ENCODE assay signal across 8 cellular contexts in the genomic region with DNA sequence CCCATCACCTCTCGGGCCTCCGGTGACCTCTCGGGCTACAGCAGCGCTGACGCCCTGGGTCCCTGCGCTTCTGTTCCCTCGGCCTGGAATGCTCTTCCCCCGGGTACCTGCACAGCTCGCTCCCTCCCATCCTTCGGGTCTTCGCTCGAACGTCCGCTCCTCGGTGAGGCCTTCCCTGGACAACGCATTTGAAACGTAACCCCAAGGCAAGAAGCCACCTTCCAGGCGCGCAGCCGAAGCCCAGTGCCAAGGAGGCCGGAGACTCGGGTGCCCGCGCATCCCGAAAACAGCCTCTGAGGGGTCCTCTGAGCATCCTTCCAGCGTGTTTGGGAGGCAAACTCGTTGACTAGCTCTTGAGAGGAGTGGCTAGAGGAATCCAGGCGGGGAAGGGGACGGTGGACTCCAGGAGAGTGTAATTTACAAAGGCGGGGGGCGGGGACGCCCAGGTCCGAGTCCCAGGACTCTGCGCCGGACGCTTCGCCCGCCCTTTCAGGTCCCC.
A peak's percentile ranks its signal among the peaks of the same experiment; 100 is the strongest.
DNase-seq lines count a peak whose midpoint lies in the region; ATAC-seq and TF ChIP-seq lines count a peak whose summit lies in the region.

No MANE protein-coding gene starts in this region.

- H3K27me3 ChIP-seq in HUES48 (ENCODE audit: control insufficient read depth, insufficient read depth, low read length) (peaks cover 53% of the 10 kb centered on the region), duodenal mucosa (ENCODE audit: control insufficient read depth in 1 of 2, insufficient read depth in 2 of 2, low read length in 2 of 2) (peaks cover 29% of the 10 kb centered on the region in 2 donors), muscle layer of colon (ENCODE audit: control insufficient read depth in 1 of 2, insufficient read depth in 2 of 2, low read length in 2 of 2) (peaks cover 20 to 31% of the 10 kb centered on the region in 2 donors), SJCRH30 (no peaks in the 10 kb centered on the region)

- DNase-seq in AG04449 (ENCODE audit: low read depth, low spot score), result no peak
- no peak for DNase-seq in NCI-H82 treated with DMSO at 0.1 percent for 48 hours (lab: John Stamatoyannopoulos, UW; ENCODE audit: unreplicated experiment)
- no peak for DNase-seq in SJCRH30
- no peak for DNase-seq in Ammon's horn (ENCODE audit: low spot score)

- H3K9me3 ChIP-seq in HUES48 (ENCODE audit: control insufficient read depth, insufficient read depth, low read length) (no peaks in the 10 kb centered on the region), duodenal mucosa (ENCODE audit: control insufficient read depth in 1 of 2, low read length in 2 of 2) (no peaks in the 10 kb centered on the region), muscle layer of colon (ENCODE audit: low read length) (no peaks in the 10 kb centered on the region), SJCRH30 (replicated peaks) (no peaks in the 10 kb centered on the region)

- peak overlapping the region; percentile 5; the same call in 1 of the 2 replicates for H3K9ac ChIP-seq in HUES48 (ENCODE audit: low read depth, low read length)
- no peak overlapping the region for H3K9ac ChIP-seq in duodenal mucosa (ENCODE audit: low read depth in 1 of 2, low read length in 2 of 2)
- no peak overlapping the region for H3K9ac ChIP-seq in muscle layer of colon (ENCODE audit: low read length)

- H3K27ac ChIP-seq in HUES48 (ENCODE audit: low read depth, low read length), result peak overlapping the region; percentile 74
- no peak overlapping the region for H3K27ac ChIP-seq in duodenal mucosa (ENCODE audit: low read depth, low read length)
- no peak overlapping the region for H3K27ac ChIP-seq in muscle layer of colon (ENCODE audit: low read depth, low read length)
- H3K27ac ChIP-seq in SJCRH30, result no peak overlapping the region

- POLR2A ChIA-PET in AG04449 (lab: Yijun Ruan, JAX), result interaction anchor here (0.6 kb wide), 1 partner anchor 9 kb away, joined by 3 read pairs; no protein-coding TSS in a partner anchor

- CTCF ChIA-PET in AG04449 (lab: Yijun Ruan, JAX), result interaction anchor here (0.8 to 3.7 kb wide), 11 partner anchors 21 to 1443 kb away, joined by 3 to 23 read pairs (median 3); no protein-coding TSS in a partner anchor

- H3K4me3 ChIP-seq in AG04449 (ENCODE audit: low read depth, low read length), result peak overlapping the region; percentile 84
- H3K4me3 ChIP-seq in HUES48 (ENCODE audit: low read depth, low read length), result peak overlapping the region; percentile 64
- H3K4me3 ChIP-seq in duodenal mucosa (ENCODE audit: low read depth in 1 of 2, low read length in 2 of 2), result peak overlapping the region; percentile 47 to 51
- peak overlapping the region; percentile 47 to 52 for H3K4me3 ChIP-seq in muscle layer of colon (ENCODE audit: low read depth in 1 of 2, low read length in 2 of 2)
- no peak overlapping the region for H3K4me3 ChIP-seq in SJCRH30

- no peaks in the 10 kb centered on the region for H3K36me3 ChIP-seq in HUES48 (ENCODE audit: control insufficient read depth, insufficient read depth, low read length)
- H3K36me3 ChIP-seq in duodenal mucosa (ENCODE audit: control insufficient read depth in 1 of 2, insufficient read depth in 2 of 2, low read length in 2 of 2), result no peaks in the 10 kb centered on the region
- no peaks in the 10 kb centered on the region for H3K36me3 ChIP-seq in muscle layer of colon (ENCODE audit: insufficient read depth, low read length)
- no peaks in the 10 kb centered on the region for H3K36me3 ChIP-seq in SJCRH30

- no peak for ATAC-seq in GM21717 (IDR thresholded peaks at IDR 0.05; ENCODE audit: unreplicated experiment)

- TF ChIP-seq CTCF in AG04449 (IDR thresholded peaks at IDR 0.05; ENCODE audit: insufficient read depth, low read length, missing control alignments), result no peak

- peaks cover 17% of the 10 kb centered on the region for H3K4me1 ChIP-seq in HUES48 (ENCODE audit: control insufficient read depth, insufficient read depth, low read length)
- peaks cover 3 to 23% of the 10 kb centered on the region in 2 donors for H3K4me1 ChIP-seq in duodenal mucosa (ENCODE audit: control insufficient read depth in 1 of 2, insufficient read depth in 2 of 2, low read length in 2 of 2)
- H3K4me1 ChIP-seq in muscle layer of colon (ENCODE audit: insufficient read depth, low read length), result peaks cover 17% of the 10 kb centered on the region
- no peaks in the 10 kb centered on the region for H3K4me1 ChIP-seq in SJCRH30
